In genomic region chr11:18526521-18527296, GRCh38 we compare ENCODE assay signal across 8 cellular contexts. TPM values are rescaled to one million over a fixed set of nuclear protein-coding genes. Genes with fewer than 3 reads are reported as not detected.
A peak's percentile ranks its signal among the peaks of the same experiment; 100 is the strongest.
DNase-seq lines count a peak whose midpoint lies in the region; ATAC-seq and TF ChIP-seq lines count a peak whose summit lies in the region.

A gene with protein sequence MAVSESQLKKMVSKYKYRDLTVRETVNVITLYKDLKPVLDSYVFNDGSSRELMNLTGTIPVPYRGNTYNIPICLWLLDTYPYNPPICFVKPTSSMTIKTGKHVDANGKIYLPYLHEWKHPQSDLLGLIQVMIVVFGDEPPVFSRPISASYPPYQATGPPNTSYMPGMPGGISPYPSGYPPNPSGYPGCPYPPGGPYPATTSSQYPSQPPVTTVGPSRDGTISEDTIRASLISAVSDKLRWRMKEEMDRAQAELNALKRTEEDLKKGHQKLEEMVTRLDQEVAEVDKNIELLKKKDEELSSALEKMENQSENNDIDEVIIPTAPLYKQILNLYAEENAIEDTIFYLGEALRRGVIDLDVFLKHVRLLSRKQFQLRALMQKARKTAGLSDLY (minus strand): TSS chr11:18526942. CDS start chr11:18526816, 126 bp downstream.

- peak within 1 kb of the TSS; percentile 100 for H3K27ac Mint-ChIP-seq in endothelial cell (ENCODE audit: unreplicated experiment)
- peak within 1 kb of the TSS; percentile 100 for H3K27ac Mint-ChIP-seq in mesothelial cell of epicardium

- H3K4me2 ChIP-seq in OCI-LY3 (ENCODE audit: low read length): peak within 1 kb of the TSS; percentile 80

- H3K36me3 ChIP-seq in OCI-LY3 (replicated peaks; ENCODE audit: low read depth, low read length): no peaks in the 10 kb centered on the region

- peak within 1 kb of the TSS; percentile 88 for H3K9ac ChIP-seq in OCI-LY3 (ENCODE audit: low read length)

- H3K27ac ChIP-seq in OCI-LY3 (ENCODE audit: low read length): peak within 1 kb of the TSS; percentile 82

- peaks cover 56% of the 10 kb centered on the region for H3K79me2 ChIP-seq in OCI-LY3 (ENCODE audit: low read length)

- peaks cover 31% of the 10 kb centered on the region for H3K4me1 ChIP-seq in OCI-LY3 (ENCODE audit: low read length)

- H3K4me3 ChIP-seq in OCI-LY3 (ENCODE audit: low read length): peak within 1 kb of the TSS; percentile 90

- peaks cover 14% of the 10 kb centered on the region for H3K27me3 Mint-ChIP-seq in endothelial cell (ENCODE audit: unreplicated experiment)
- H3K27me3 Mint-ChIP-seq in mesothelial cell of epicardium (ENCODE audit: low read depth): no peaks in the 10 kb centered on the region

- H3K36me3 Mint-ChIP-seq in endothelial cell (ENCODE audit: low read depth, unreplicated experiment): peaks cover 14% of the 10 kb centered on the region
- H3K36me3 Mint-ChIP-seq in mesothelial cell of epicardium: peaks cover 18% of the 10 kb centered on the region

- H3K9me3 Mint-ChIP-seq in endothelial cell (ENCODE audit: unreplicated experiment) (no peaks in the 10 kb centered on the region), mesothelial cell of epicardium (no peaks in the 10 kb centered on the region)

- no peaks in the 10 kb centered on the region for H3K27me3 ChIP-seq in OCI-LY3 (ENCODE audit: low read depth, low read length)

- peak; percentile 67 for DNase-seq in DMS 273 treated with DMSO at 0.1 percent for 48 hours (lab: John Stamatoyannopoulos, UW)
- peak; percentile 78 for DNase-seq in HuH-7.5 (ENCODE audit: low spot score)
- DNase-seq in activated CD8-positive, alpha-beta memory T cell treated with anti-CD3 and anti-CD28 coated beads, Interleukin-2, amount 50 U/mL, for 48 hours: peak; percentile 98
- DNase-seq in endothelial cell (ENCODE audit: low spot score): peak; percentile 96
- DNase-seq in mesothelial cell of epicardium (ENCODE audit: low spot score in 2 of 2, unreplicated experiment in 2 of 2): peak; percentile 85 to 94
- peak; percentile 84 to 85 for DNase-seq in stimulated activated CD8-positive, alpha-beta memory T cell treated with anti-CD3 and anti-CD28 coated beads, Interleukin-15, amount 100 ng/mL, for 4 hours (ENCODE audit: low read depth in 2 of 2)

- ATAC-seq in GM21528 (IDR thresholded peaks at IDR 0.05; ENCODE audit: low FRiP score, unreplicated experiment): peak; percentile 98

- TF ChIP-seq CTCF in OCI-LY3 (IDR thresholded peaks at IDR 0.05; ENCODE audit: low read depth, low read length): no peak
- TF ChIP-seq CTCF in endothelial cell (IDR thresholded peaks at IDR 0.05; ENCODE audit: unreplicated experiment): no peak
- TF ChIP-seq CTCF in mesothelial cell of epicardium (IDR thresholded peaks at IDR 0.05; ENCODE audit: unreplicated experiment): no peak

- H3K4me1 Mint-ChIP-seq in endothelial cell (ENCODE audit: unreplicated experiment) (peaks cover 20% of the 10 kb centered on the region), mesothelial cell of epicardium (peaks cover 19% of the 10 kb centered on the region)

- H2AFZ ChIP-seq in OCI-LY3 (ENCODE audit: low read depth, low read length): peak within 1 kb of the TSS; percentile 70

- H3K4me3 Mint-ChIP-seq in endothelial cell (ENCODE audit: unreplicated experiment) (peak within 1 kb of the TSS; percentile 99), mesothelial cell of epicardium (peak within 1 kb of the TSS; percentile 98)

- H3K9me3 ChIP-seq in OCI-LY3 (ENCODE audit: insufficient read depth, low read length): no peaks in the 10 kb centered on the region

- H4K20me1 ChIP-seq in OCI-LY3 (ENCODE audit: insufficient read depth, low read length): no peaks in the 10 kb centered on the region

RNA-seq across cellular contexts. Expression of the gene that starts here (rescaled TPM):
- total RNA-seq in endothelial cell (ENCODE audit: unreplicated experiment): 47.4 TPM
- 45.1 to 51.8 TPM (median 45.7 TPM) in 3 replicates for total RNA-seq in mesothelial cell of epicardium

Comparison
In these comparisons a context has a peak if more than half of its experiments do, and no peak if none do; other contexts are left out.
1. Peak in every context shown above with its lines: DNase-seq, ATAC-seq, H3K4me3 ChIP-seq and H3K27ac ChIP-seq.